In the genomic region with DNA sequence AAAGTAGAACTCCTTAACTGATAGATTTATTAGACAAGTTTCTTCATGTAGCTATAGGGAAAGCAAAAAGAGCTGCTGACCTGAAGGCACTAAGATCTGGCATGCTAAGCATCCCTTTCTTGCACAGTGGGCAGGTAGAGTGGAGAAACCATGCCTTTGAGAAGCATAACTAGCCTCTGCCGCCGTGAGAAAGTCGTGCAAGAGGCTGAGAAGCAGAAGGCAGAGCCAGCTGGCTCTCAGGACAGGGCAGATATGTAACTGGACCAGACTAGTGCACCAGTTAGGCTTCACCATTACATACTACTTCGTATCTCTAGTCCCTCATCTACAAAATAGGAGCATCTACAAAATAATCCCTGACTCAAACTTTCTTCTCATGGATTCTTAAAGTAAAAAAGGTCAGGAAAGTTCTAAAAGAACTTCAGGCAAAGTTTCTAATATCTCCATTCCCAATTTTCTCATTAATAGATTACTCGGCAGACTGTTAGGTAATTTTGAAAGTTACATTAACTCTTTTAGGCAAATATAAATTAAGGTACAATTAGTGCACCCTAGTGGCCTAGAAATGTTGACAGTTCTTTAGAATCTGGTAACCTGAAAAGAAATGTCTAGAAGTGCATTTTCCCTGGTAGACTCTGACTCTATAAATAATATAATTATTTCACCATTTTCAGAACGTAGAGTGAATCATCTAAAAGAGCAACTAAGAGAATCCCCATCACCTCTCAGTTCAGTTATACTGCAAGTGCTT, we compare ENCODE assay signal across 12 cellular contexts. TPM values are rescaled to one million over a fixed set of nuclear protein-coding genes. Genes with fewer than 3 reads are reported as not detected.
DNase-seq lines count a peak whose midpoint lies in the region; TF ChIP-seq lines count a peak whose summit lies in the region.
"Had no signal": no experiment of that assay in that cellular context is flagged by ENCODE, and none has a peak within 500 bp of the region (broad histone marks: within the 10 kb centered on the region; RNA-seq: fewer than 3 reads in every experiment).

No MANE protein-coding gene starts in this region.

- H3K4me2 ChIP-seq in skeletal muscle satellite cell (ENCODE audit: low read length) = peak overlapping the region; percentile 13

- DNase-seq in GM10248 (ENCODE audit: extremely low spot score) (no peak), NCI-H69 (lab: John Stamatoyannopoulos, UW) (peak; percentile 56), fibroblast of pulmonary artery (ENCODE audit: low read depth) (no peak), LoVo (ENCODE audit: low spot score) (no peak), NCI-H526 treated with DMSO at 0.1 percent for 48 hours (lab: John Stamatoyannopoulos, UW) (no peak), GM19238 (ENCODE audit: insufficient read length, low spot score) (no peak)
- DNase-seq: activated CD4-positive, alpha-beta T cell treated with anti-CD3 and anti-CD28 coated beads, Interleukin-2, amount 10 ng/mL, durations not matched to agents 24 days and 14 days; activated T-cell treated with anti-CD3 and anti-CD28 coated beads, Interleukin-2, amount 50 U/mL, for 4 hours; GF-D8; head of caudate nucleus; pancreas had no signal

- POLR2A ChIA-PET in GM10248 (lab: Yijun Ruan, JAX) = no interaction called here

- no peaks in the 10 kb centered on the region for H3K4me1 ChIP-seq in skeletal muscle satellite cell (ENCODE audit: control insufficient read depth, insufficient read depth, low read length)
- H3K4me1 ChIP-seq: pancreas had no signal

- H3K9me3 ChIP-seq in skeletal muscle satellite cell (replicated peaks; ENCODE audit: low read length) = no peaks in the 10 kb centered on the region
- H3K9me3 ChIP-seq: pancreas had no signal

- CTCF ChIA-PET in GM10248 (lab: Yijun Ruan, JAX) = no interaction called here

- peak; percentile 20 for TF ChIP-seq CTCF in GM10248 (IDR thresholded peaks at IDR 0.05; ENCODE audit: control extremely low read depth, extremely low read depth, low read depth, missing control alignments)
- TF ChIP-seq CTCF in fibroblast of pulmonary artery (IDR thresholded peaks at IDR 0.05; ENCODE audit: low read length, missing control alignments) = peak; percentile 11

- no peak overlapping the region for H3K9ac ChIP-seq in skeletal muscle satellite cell (ENCODE audit: low read depth, low read length)

- H3K36me3 ChIP-seq in skeletal muscle satellite cell (ENCODE audit: insufficient read depth, low read length) = no peaks in the 10 kb centered on the region
- H3K36me3 ChIP-seq: pancreas had no signal

- H3K4me3 ChIP-seq in fibroblast of pulmonary artery (replicated peaks; ENCODE audit: low read depth, low read length) (no peak overlapping the region), skeletal muscle satellite cell (ENCODE audit: low read length) (no peak overlapping the region)
- H3K4me3 ChIP-seq: pancreas had no signal

- no peaks in the 10 kb centered on the region for H3K27me3 ChIP-seq in skeletal muscle satellite cell (ENCODE audit: control insufficient read depth, insufficient read depth, low read length)
- H3K27me3 ChIP-seq: pancreas had no signal

RNA-seq across cellular contexts. Expression of gene ERBB4, which starts 10.3 kb away (rescaled TPM):
- total RNA-seq in skeletal muscle satellite cell (2012; rRNA removed) = 0.22 TPM in 1 of 2 replicates, not detected in the other
- total RNA-seq: activated CD4-positive, alpha-beta T cell treated with anti-CD3 and anti-CD28 coated beads, Interleukin-2, amount 10 ng/mL, durations not matched to agents 24 days and 14 days; activated T-cell treated with anti-CD3 and anti-CD28 coated beads, Interleukin-2, amount 50 U/mL, for 4 hours had no signal
